1 cellular context compared by ENCODE assay signal in the genomic region with DNA sequence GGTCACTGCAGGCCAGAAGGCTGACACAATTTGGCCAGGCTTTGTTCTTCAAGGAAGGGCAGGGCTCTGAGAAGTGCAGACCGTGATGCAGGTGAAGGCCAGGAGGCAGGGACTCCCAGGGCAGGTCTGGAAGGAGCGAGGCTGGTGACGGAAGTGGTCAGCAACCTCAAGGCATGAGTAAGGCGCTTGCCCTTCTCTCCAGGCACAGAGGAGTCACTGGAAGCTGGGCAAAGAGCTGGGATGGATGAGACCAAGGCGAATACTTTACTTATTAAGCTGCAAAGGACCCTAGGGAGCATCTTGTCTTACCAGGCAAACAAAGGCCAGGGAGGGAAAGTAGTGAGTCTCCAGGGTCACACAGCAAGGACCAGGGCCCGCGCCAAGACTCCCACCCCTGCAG.
TF ChIP-seq lines count a peak whose summit lies in the region.

No MANE protein-coding gene starts in this region.

TF ChIP-seq in H1, 55 proteins besides CTCF, POLR2A, EP300 and RAD21:
- TF ChIP-seq CHD1 (IDR thresholded peaks at IDR 0.05; ENCODE audit: low read depth, low read length) (no peak), RBBP5 (IDR thresholded peaks at IDR 0.05; ENCODE audit: borderline replicate concordance, low read depth, low read length) (no peak), POLR2AphosphoS5 (IDR thresholded peaks at IDR 0.05; ENCODE audit: low read depth, low read length) (no peak), RNF2 (IDR thresholded peaks at IDR 0.05; ENCODE audit: borderline replicate concordance, low read depth, low read length, missing control alignments, poor library complexity, severe bottlenecking) (no peak), SIX5 (IDR thresholded peaks at IDR 0.05; ENCODE audit: low read depth, low read length) (no peak), JUN (IDR thresholded peaks at IDR 0.05; ENCODE audit: low read depth, low read length) (no peak), CREB1 (IDR thresholded peaks at IDR 0.05) (no peak), CTBP2 (IDR thresholded peaks at IDR 0.05; ENCODE audit: borderline replicate concordance, insufficient read depth, insufficient read length, low read length) (no peak), TAF7 (optimal IDR thresholded peaks at IDR 0.05; ENCODE audit: borderline replicate concordance, low read depth, low read length) (no peak), SAP30 (IDR thresholded peaks at IDR 0.05; ENCODE audit: insufficient read depth, insufficient replicate concordance, low read length) (no peak), NRF1 (IDR thresholded peaks at IDR 0.05; ENCODE audit: low read depth, low read length) (no peak), SP4 (IDR thresholded peaks at IDR 0.05; ENCODE audit: low read length) (no peak), CEBPB (IDR thresholded peaks at IDR 0.05; ENCODE audit: low read depth, low read length) (no peak)
- TF ChIP-seq, protein P1, sequence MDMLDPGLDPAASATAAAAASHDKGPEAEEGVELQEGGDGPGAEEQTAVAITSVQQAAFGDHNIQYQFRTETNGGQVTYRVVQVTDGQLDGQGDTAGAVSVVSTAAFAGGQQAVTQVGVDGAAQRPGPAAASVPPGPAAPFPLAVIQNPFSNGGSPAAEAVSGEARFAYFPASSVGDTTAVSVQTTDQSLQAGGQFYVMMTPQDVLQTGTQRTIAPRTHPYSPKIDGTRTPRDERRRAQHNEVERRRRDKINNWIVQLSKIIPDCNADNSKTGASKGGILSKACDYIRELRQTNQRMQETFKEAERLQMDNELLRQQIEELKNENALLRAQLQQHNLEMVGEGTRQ (IDR thresholded peaks at IDR 0.05; ENCODE audit: low read length): no peak
- TF ChIP-seq, protein P2, sequence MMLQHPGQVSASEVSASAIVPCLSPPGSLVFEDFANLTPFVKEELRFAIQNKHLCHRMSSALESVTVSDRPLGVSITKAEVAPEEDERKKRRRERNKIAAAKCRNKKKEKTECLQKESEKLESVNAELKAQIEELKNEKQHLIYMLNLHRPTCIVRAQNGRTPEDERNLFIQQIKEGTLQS (IDR thresholded peaks at IDR 0.05; ENCODE audit: insufficient read depth, low read depth, low read length): no peak
TF ChIP-seq in H1: peak in this region for 0.
